In the genomic region with DNA sequence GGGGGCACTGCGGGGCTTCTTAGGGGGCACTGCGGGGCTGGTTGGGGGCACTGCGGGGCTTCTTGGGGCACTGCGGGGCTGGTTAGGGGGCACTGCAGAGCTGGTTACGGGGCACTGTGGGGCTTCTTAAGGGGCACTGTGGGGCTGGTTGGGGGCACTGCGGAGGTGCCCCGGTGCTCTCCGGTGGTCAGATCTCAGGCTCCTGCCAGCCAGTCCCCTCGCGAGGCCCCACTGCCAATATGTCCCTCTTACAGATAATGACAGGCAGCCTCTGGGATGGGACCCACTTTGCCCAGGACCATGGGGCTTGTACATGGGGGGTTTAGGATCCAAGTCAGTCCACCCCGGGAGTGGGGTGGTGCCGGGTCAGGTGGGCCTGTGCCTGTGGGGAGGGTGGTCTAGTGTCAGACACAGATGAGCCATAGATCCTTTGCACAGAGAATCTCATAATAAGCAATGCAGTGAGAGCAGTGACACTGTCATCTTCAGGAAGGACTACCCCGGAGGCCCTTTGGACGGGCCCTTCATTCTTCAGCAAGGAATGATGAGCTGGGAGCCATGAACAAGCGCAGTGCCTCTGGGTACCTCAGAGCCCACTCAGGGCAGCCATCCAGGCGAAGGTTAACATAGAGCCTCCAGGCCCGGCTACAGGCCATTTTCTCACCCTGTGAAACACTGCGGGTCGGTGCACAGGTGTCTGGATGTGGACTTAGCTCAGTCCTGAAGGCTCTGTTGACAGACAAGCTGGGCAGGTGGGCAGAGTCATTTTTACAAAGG, we compare ENCODE assay signal across 19 cellular contexts.
"Had no signal": no experiment of that assay in that cellular context is flagged by ENCODE, and none has a peak within 500 bp of the region (broad histone marks: within the 10 kb centered on the region; RNA-seq: fewer than 3 reads in every experiment).

No MANE protein-coding gene starts in this region.

- H3K27ac ChIP-seq: cardiac muscle cell, dorsolateral prefrontal cortex, epithelial cell of prostate, hepatocyte, ovary, SK-N-MC had no signal

- H3K9me3 ChIP-seq: adrenal gland, mucosa of descending colon, ovary, thoracic aorta had no signal

- H3K4me1 ChIP-seq: adrenal gland had no signal

- H3K36me3 ChIP-seq: adrenal gland, cardiac muscle cell, ovary, thoracic aorta had no signal

- H3K4me3 ChIP-seq: adrenal gland, cardiac muscle cell, dorsolateral prefrontal cortex, hepatocyte, mucosa of descending colon, ovary, SK-N-MC, thoracic aorta had no signal

- DNase-seq: activated B cell treated with CpG ODN at 0.5 μM for 24 hours; activated CD4-positive, alpha-beta T cell treated with anti-CD3 and anti-CD28 coated beads for 48 hours; activated CD8-positive, alpha-beta memory T cell treated with anti-CD3 and anti-CD28 coated beads, Interleukin-2, amount 50 U/mL, for 4 hours; activated naive CD4-positive, alpha-beta T cell treated with anti-CD3 and anti-CD28 coated beads, Interleukin-2, amount 10 ng/mL, durations not matched to agents 7 days and 5 days; activated T-cell treated with anti-CD3 and anti-CD28 coated beads, Interleukin-2, amount 50 U/mL, for 4 hours; adrenal gland; endodermal cell; foreskin fibroblast; mammary epithelial cell; naive B cell; stimulated activated naive B cell treated with anti-CD40 and anti-IgM and Interleukin-4, amounts not matched to agents 10 μg/mL and 1 μg/mL and 100 μg/mL, for 72 hours had no signal

- ATAC-seq: activated T-cell treated with anti-CD3 and anti-CD28 coated beads, Interleukin-2, amount 50 U/mL, for 4 hours; mucosa of descending colon; stimulated activated naive B cell treated with anti-CD40 and anti-IgM and Interleukin-4, amounts not matched to agents 10 μg/mL and 1 μg/mL and 100 μg/mL, for 72 hours had no signal

- H3K27me3 ChIP-seq: adrenal gland, cardiac muscle cell, hepatocyte, ovary had no signal
